Comparison of ENCODE assay signal across 25 cellular contexts in the genomic region with DNA sequence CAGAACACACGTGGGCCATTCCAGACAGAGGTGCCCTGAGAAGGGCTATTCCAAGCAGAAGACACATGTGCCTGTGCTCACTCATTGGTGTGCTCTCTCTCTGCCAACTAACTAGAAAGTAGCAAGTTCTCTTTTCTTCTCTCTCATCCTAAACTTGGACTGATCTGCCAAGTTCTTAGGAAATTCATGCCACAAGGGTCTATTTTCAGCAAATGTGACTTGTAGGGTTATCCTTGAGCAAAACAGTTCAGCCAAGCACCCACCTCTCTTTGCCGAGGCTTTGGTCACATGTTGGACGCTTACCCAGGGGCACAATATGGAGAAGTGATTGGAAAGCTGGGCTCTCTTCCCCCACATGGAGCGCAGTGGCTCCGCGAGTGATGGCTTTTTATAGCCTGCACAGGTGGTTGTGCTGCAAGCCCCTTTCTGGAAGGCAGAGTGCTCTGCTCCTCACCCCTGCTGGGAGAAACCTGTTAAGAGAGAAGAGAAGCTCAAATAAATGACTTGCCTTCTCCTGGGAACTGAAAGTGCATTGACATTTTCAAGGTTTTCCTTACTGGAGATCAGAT. TPM values are rescaled to one million over a fixed set of nuclear protein-coding genes. Genes with fewer than 3 reads are reported as not detected.
DNase-seq lines count a peak whose midpoint lies in the region; ATAC-seq, FAIRE-seq and TF ChIP-seq lines count a peak whose summit lies in the region.
"Had no signal": no experiment of that assay in that cellular context is flagged by ENCODE, and none has a peak within 500 bp of the region (broad histone marks: within the 10 kb centered on the region; RNA-seq: fewer than 3 reads in every experiment).

No MANE protein-coding gene starts in this region.

- H3K4me3 Mint-ChIP-seq in CD8-positive, alpha-beta memory T cell: no peak overlapping the region
- H3K4me3 Mint-ChIP-seq: activated CD8-positive, alpha-beta T cell treated with anti-CD3 and anti-CD28 coated beads for 36 hours; activated naive CD4-positive, alpha-beta T cell treated with anti-CD3 and anti-CD28 coated beads for 36 hours; activated T-cell treated with anti-CD3 and anti-CD28 coated beads, Interleukin-2, amount 50 U/mL, for 4 hours; CD4-positive, alpha-beta memory T cell; mesothelial cell of epicardium had no signal

- TF ChIP-seq CTCF in right lobe of liver (IDR thresholded peaks at IDR 0.05) (no peak), HepG2 (CRISPR knock-in tag; IDR thresholded peaks at IDR 0.05) (no peak)

- no peak for FAIRE-seq in HepG2 (lab: Jason Lieb, UNC)
- FAIRE-seq: GM12878, urothelium cell line had no signal

- no peaks in the 10 kb centered on the region for H3K9me3 Mint-ChIP-seq in CD8-positive, alpha-beta memory T cell
- H3K9me3 Mint-ChIP-seq: activated CD8-positive, alpha-beta T cell treated with anti-CD3 and anti-CD28 coated beads for 36 hours; activated naive CD4-positive, alpha-beta T cell treated with anti-CD3 and anti-CD28 coated beads for 36 hours; activated T-cell treated with anti-CD3 and anti-CD28 coated beads, Interleukin-2, amount 50 U/mL, for 4 hours; CD4-positive, alpha-beta memory T cell; mesothelial cell of epicardium had no signal

- ATAC-seq in right lobe of liver: peak in 3 of 4 donors; percentile 14 to 34 (median 32)
- no peak for ATAC-seq in HepG2
- ATAC-seq in HG02870 (IDR thresholded peaks at IDR 0.05; ENCODE audit: unreplicated experiment): no peak
- ATAC-seq: activated CD4-positive, CD25-positive, alpha-beta regulatory T cell treated with anti-CD3 and anti-CD28 coated beads, Interleukin-2, amount 50 U/mL, for 24 hours; activated CD8-positive, alpha-beta T cell treated with anti-CD3 and anti-CD28 coated beads for 36 hours; activated T-cell treated with anti-CD3 and anti-CD28 coated beads, Interleukin-2, amount 50 U/mL, for 4 hours; GM12878 had no signal

- no peak overlapping the region for H2AFZ ChIP-seq in HepG2 (ENCODE audit: low read length)

- H3K27ac ChIP-seq in right lobe of liver: peak overlapping the region in 1 of 3 donors; percentile 9
- H3K27ac ChIP-seq in HepG2 (ENCODE audit: extremely low read length, insufficient read depth, low read length): no peak overlapping the region
- H3K27ac ChIP-seq in CD8-positive, alpha-beta memory T cell (ENCODE audit: low read depth, low read length): no peak overlapping the region
- H3K27ac ChIP-seq: breast epithelium had no signal

- no peak overlapping the region for H3K9ac ChIP-seq in HepG2 (ENCODE audit: insufficient read depth, low read depth, low read length)

- H3K36me3 Mint-ChIP-seq in CD8-positive, alpha-beta memory T cell: no peaks in the 10 kb centered on the region
- H3K36me3 Mint-ChIP-seq: mesothelial cell of epicardium had no signal

- TF ChIP-seq POLR2A in right lobe of liver (IDR thresholded peaks at IDR 0.05) (no peak), HepG2 (IDR thresholded peaks at IDR 0.05; ENCODE audit: insufficient read depth in 1 of 2, low read depth in 2 of 2, low read length in 2 of 2) (no peak)

- H3K27me3 Mint-ChIP-seq in CD8-positive, alpha-beta memory T cell: peaks cover 3 to 4% of the 10 kb centered on the region in 2 donors
- H3K27me3 Mint-ChIP-seq: activated CD8-positive, alpha-beta T cell treated with anti-CD3 and anti-CD28 coated beads for 36 hours; CD4-positive, alpha-beta memory T cell had no signal

- no peaks in the 10 kb centered on the region for H3K4me1 Mint-ChIP-seq in CD8-positive, alpha-beta memory T cell
- H3K4me1 Mint-ChIP-seq: CD4-positive, alpha-beta memory T cell; mesothelial cell of epicardium had no signal

- no peaks in the 10 kb centered on the region for H4K20me1 ChIP-seq in HepG2 (ENCODE audit: insufficient read depth, low read length)

- 43% methylated on average over 3 of the region's 6 CpGs for WGBS in right lobe of liver (ENCODE audit: insufficient coverage, low coverage, low lambda C conversion rate, missing lambda C conversion rate)
- 14% methylated on average over 6 of the region's 6 CpGs for WGBS in HepG2 (ENCODE audit: low lambda C conversion rate)

- H3K79me2 ChIP-seq in HepG2 (ENCODE audit: insufficient read depth, low read length): no peaks in the 10 kb centered on the region

- no peaks in the 10 kb centered on the region for H3K9me3 ChIP-seq in right lobe of liver
- H3K9me3 ChIP-seq in HepG2 (ENCODE audit: low read length): no peaks in the 10 kb centered on the region
- H3K9me3 ChIP-seq in CD8-positive, alpha-beta memory T cell (ENCODE audit: low read length): no peaks in the 10 kb centered on the region
- H3K9me3 ChIP-seq: breast epithelium had no signal

- no peaks in the 10 kb centered on the region for H3K27me3 ChIP-seq in right lobe of liver
- H3K27me3 ChIP-seq in HepG2 (ENCODE audit: control insufficient read depth in 1 of 2, insufficient read depth in 2 of 2, low read length in 2 of 2): peaks cover 2 to 29% of the 10 kb centered on the region in 2 experiments; a peak in 3 of 5 replicates
- H3K27me3 ChIP-seq in CD8-positive, alpha-beta memory T cell (ENCODE audit: insufficient read depth, low read length, poor library complexity, severe bottlenecking): no peaks in the 10 kb centered on the region
- H3K27me3 ChIP-seq: breast epithelium had no signal

- intact Hi-C loops in right lobe of liver (cut with DNase I) (no loop called here), HepG2 (cut with micrococcal nuclease; ENCODE audit: unreplicated experiment) (no loop called here)

- H3K36me3 ChIP-seq in right lobe of liver: no peaks in the 10 kb centered on the region
- H3K36me3 ChIP-seq in HepG2 (replicated peaks in 1 of 2; ENCODE audit: control insufficient read depth in 1 of 2, insufficient read depth in 2 of 2, low read length in 2 of 2): no peaks in the 10 kb centered on the region
- no peaks in the 10 kb centered on the region for H3K36me3 ChIP-seq in CD8-positive, alpha-beta memory T cell (ENCODE audit: insufficient read depth, low read length)
- H3K36me3 ChIP-seq: breast epithelium had no signal

- POLR2A ChIA-PET in HepG2 (lab: Yijun Ruan, JAX): no interaction called here
- POLR2A ChIA-PET in CD8-positive, alpha-beta memory T cell (lab: Charles Lee): no interaction called here

- H3K4me2 ChIP-seq in HepG2 (ENCODE audit: low read depth, low read length): no peak overlapping the region

- no TSS peak for BruUV-seq in HepG2 (replicated peaks; lab: Mats Ljungman, UMichigan)

- no peak overlapping the region for H3K4me3 ChIP-seq in right lobe of liver
- no peak overlapping the region for H3K4me3 ChIP-seq in HepG2 (replicated peaks in 1 of 3; ENCODE audit: insufficient read depth in 1 of 3, low read depth in 2 of 3, low read length in 3 of 3)
- H3K4me3 ChIP-seq in CD8-positive, alpha-beta memory T cell (ENCODE audit: low read length): no peak overlapping the region
- H3K4me3 ChIP-seq: breast epithelium, GM12878 had no signal

- no peak for TF ChIP-seq RAD21 in HepG2 (CRISPR knock-in tag; IDR thresholded peaks at IDR 0.05)

- H3K27ac Mint-ChIP-seq in CD8-positive, alpha-beta memory T cell: no peak overlapping the region
- H3K27ac Mint-ChIP-seq: activated CD8-positive, alpha-beta T cell treated with anti-CD3 and anti-CD28 coated beads for 36 hours; activated naive CD4-positive, alpha-beta T cell treated with anti-CD3 and anti-CD28 coated beads for 36 hours; mesothelial cell of epicardium; progenitor cell of endocrine pancreas had no signal

- DNase-seq in right lobe of liver (no peak), HepG2 (ENCODE audit: low spot score) (no peak), NCI-H2171 treated with DMSO at 0.1 percent for 48 hours (lab: John Stamatoyannopoulos, UW) (peak; percentile 67), islet precursor cell (peak; percentile 29), DMS153 treated with DMSO at 0.1 percent for 48 hours (lab: John Stamatoyannopoulos, UW; ENCODE audit: unreplicated experiment) (no peak)
- DNase-seq in CD8-positive, alpha-beta memory T cell: no peak
- DNase-seq: activated CD8-positive, alpha-beta T cell treated with anti-CD3 and anti-CD28 coated beads for 36 hours; activated naive CD4-positive, alpha-beta T cell treated with anti-CD3 and anti-CD28 coated beads for 36 hours; activated T-cell treated with anti-CD3 and anti-CD28 coated beads, Interleukin-2, amount 50 U/mL, for 4 hours; amniotic stem cell; CD4-positive, alpha-beta memory T cell; cortex of kidney; DMS53; KG1; NCI-H2081; NCI-H510A treated with DMSO at 0.1 percent for 48 hours had no signal

- no peaks in the 10 kb centered on the region for H3K4me1 ChIP-seq in right lobe of liver
- H3K4me1 ChIP-seq in HepG2 (ENCODE audit: insufficient read depth, low read length): no peaks in the 10 kb centered on the region
- H3K4me1 ChIP-seq in CD8-positive, alpha-beta memory T cell (ENCODE audit: insufficient read depth, low read length): no peaks in the 10 kb centered on the region
- H3K4me1 ChIP-seq: breast epithelium had no signal

- TF ChIP-seq EP300 in HepG2 (IDR thresholded peaks at IDR 0.05; ENCODE audit: low read depth in 2 of 2, low read length in 2 of 2) (no peak), HepG2 (CRISPR knock-in tag; IDR thresholded peaks at IDR 0.05; ENCODE audit: borderline replicate concordance) (no peak)

- in situ Hi-C loops in HepG2 (cut with HindIII; ENCODE audit: extremely low pct_ligation_motif_present, low pct_unique_long_range_greater_than_20kb): loop anchor here (25.0 kb wide), 1 partner anchor 409 kb away; no protein-coding TSS in a partner anchor

- CTCF ChIA-PET in HepG2 (lab: Yijun Ruan, JAX; ENCODE audit: low intra/inter-chr PET ratio, low total read pairs): no interaction called here
- CTCF ChIA-PET in CD8-positive, alpha-beta memory T cell (lab: Charles Lee): interaction anchor here (1.6 to 2.9 kb wide), 2 partner anchors 12 to 13 kb away, joined by 7 to 11 read pairs; no protein-coding TSS in a partner anchor

RNA-seq across cellular contexts. Expression of gene FNDC1, which starts 47.7 kb away (rescaled TPM):
- total RNA-seq in right lobe of liver (1 to 10 TPM in 3 of 6 experiments, under 1 TPM in 3; 0.02 to 2.7 (median 0.85) TPM), HepG2 (2016; rRNA removed; fragmentation: Illumina TruSeq; extraction: Trizol) (not detected in 2 replicates)
- not detected in 2 replicates for total RNA-seq in HepG2 (2016; cell fraction: cytosol; rRNA removed; fragmentation: Illumina TruSeq; extraction: Trizol; ENCODE audit: low read depth)
- total RNA-seq in HepG2 (2016; cell fraction: insoluble cytoplasmic fraction; rRNA removed; fragmentation: Illumina TruSeq; extraction: Trizol): not detected in 2 replicates
- not detected in 2 replicates for total RNA-seq in HepG2 (2016; cell fraction: membrane; rRNA removed; fragmentation: Illumina TruSeq; extraction: Trizol)
- total RNA-seq in HepG2 (2016; cell fraction: nucleus; rRNA removed; fragmentation: Illumina TruSeq; extraction: Trizol): not detected in 2 replicates
- polyA plus RNA-seq in HepG2 (2011; rRNA removed): not detected in 2 replicates
- not detected in 2 replicates for polyA plus RNA-seq in HepG2 (2011; cell fraction: cytosol; rRNA removed)
- not detected in 2 replicates for polyA plus RNA-seq in HepG2 (2011; cell fraction: nucleus; rRNA removed)
- polyA plus RNA-seq in HepG2 (2012): not detected in 2 replicates
- not detected in 2 replicates for polyA plus RNA-seq in HepG2 (2016; cell fraction: cytosol; fragmentation: Illumina TruSeq; extraction: Trizol; ENCODE audit: low read depth)
- not detected in 2 replicates for polyA plus RNA-seq in HepG2 (2016; cell fraction: insoluble cytoplasmic fraction; fragmentation: Illumina TruSeq; extraction: Trizol; ENCODE audit: low read depth)
- polyA plus RNA-seq in HepG2 (2016; cell fraction: membrane; fragmentation: Illumina TruSeq; extraction: Trizol; ENCODE audit: low read depth): not detected in 2 replicates
- not detected in 2 replicates for polyA plus RNA-seq in HepG2 (2016; cell fraction: nucleus; fragmentation: Illumina TruSeq; extraction: Trizol; ENCODE audit: insufficient read depth, low read depth)
- not detected in 2 replicates for polyA minus RNA-seq in HepG2 (2011; rRNA and poly(A)+ RNA removed; ENCODE audit: low replicate concordance)
- not detected in 2 replicates for polyA minus RNA-seq in HepG2 (2011; cell fraction: cytosol; rRNA and poly(A)+ RNA removed)
- not detected in 2 replicates for polyA minus RNA-seq in HepG2 (2011; cell fraction: nucleus; rRNA and poly(A)+ RNA removed)
- total RNA-seq in CD8-positive, alpha-beta memory T cell: under 1 TPM; 0.04 TPM
- not detected for polyA plus RNA-seq in CD8-positive, alpha-beta memory T cell
- total RNA-seq: activated CD8-positive, alpha-beta T cell treated with anti-CD3 and anti-CD28 coated beads for 36 hours; activated naive CD4-positive, alpha-beta T cell treated with anti-CD3 and anti-CD28 coated beads for 36 hours; CD4-positive, alpha-beta memory T cell; GM12878; HT-29 had no signal
- polyA plus RNA-seq: GM12878, neural cell had no signal

Comparison
In these comparisons a context has a peak if more than half of its experiments do, and no peak if none do; other contexts are left out.
1. ATAC-seq: peak in right lobe of liver (3 of 4); none in HepG2 (single experiment) and HG02870 (single experiment).
2. DNase-seq: peak in NCI-H2171 treated with DMSO at 0.1 percent for 48 hours (single experiment) and islet precursor cell (single experiment); none in right lobe of liver (0 of 3), HepG2 (single experiment), CD8-positive, alpha-beta memory T cell (0 of 5) and DMS153 treated with DMSO at 0.1 percent for 48 hours (single experiment).